ENCODE assay signal across 24 cellular contexts in genomic region chr17:18326572-18326971, GRCh38.
DNase-seq lines count a peak whose midpoint lies in the region; ATAC-seq lines count a peak whose summit lies in the region.
"Had no signal": no experiment of that assay in that cellular context is flagged by ENCODE, and none has a peak within 500 bp of the region (broad histone marks: within the 10 kb centered on the region; RNA-seq: fewer than 3 reads in every experiment).

No MANE protein-coding gene starts in this region.

- H3K4me1 Mint-ChIP-seq in T-helper 2 cell treated with Interferon-gamma antibody and Interleukin-4, amounts not matched to agents 5 μg/mL and 100 μg/mL, for 36 hours (ENCODE audit: low read depth): no peaks in the 10 kb centered on the region
- H3K4me1 Mint-ChIP-seq in stimulated activated naive CD8-positive, alpha-beta T cell treated with anti-CD3 and anti-CD28 coated beads, Interleukin-15, Interleukin-2, amounts not matched to agents 100 ng/mL and 50 ng/mL, for 24 hours (ENCODE audit: low read depth): peaks cover 18% of the 10 kb centered on the region
- H3K4me1 Mint-ChIP-seq in stimulated activated naive CD8-positive, alpha-beta T cell treated with anti-CD3 and anti-CD28 coated beads, Interleukin-15, amount 100 ng/mL, for 72 hours: peaks cover 36% of the 10 kb centered on the region
- peaks cover 51% of the 10 kb centered on the region for H3K4me1 Mint-ChIP-seq in dendritic cell treated with granulocyte-macrophage colony-stimulating factor and Interleukin-4, amounts not matched to agents 40 ng/mL and 50 ng/mL, for 4 days (ENCODE audit: low read depth)
- H3K4me1 Mint-ChIP-seq in stimulated activated naive B cell treated with anti-CD40 and anti-IgM and Interleukin-4, amounts not matched to agents 10 μg/mL and 1 μg/mL and 100 μg/mL, for 72 hours: peaks cover 29 to 49% of the 10 kb centered on the region in 2 donors

- intact Hi-C loops in dendritic cell treated with granulocyte-macrophage colony-stimulating factor and Interleukin-4, amounts not matched to agents 40 ng/mL and 50 ng/mL, for 4 days (cut with micrococcal nuclease): no loop called here

- H3K9me3 Mint-ChIP-seq in T-helper 2 cell treated with Interferon-gamma antibody and Interleukin-4, amounts not matched to agents 5 μg/mL and 100 μg/mL, for 36 hours: no peaks in the 10 kb centered on the region
- no peaks in the 10 kb centered on the region for H3K9me3 Mint-ChIP-seq in stimulated activated naive CD8-positive, alpha-beta T cell treated with anti-CD3 and anti-CD28 coated beads, Interleukin-15, Interleukin-2, amounts not matched to agents 100 ng/mL and 50 ng/mL, for 24 hours
- no peaks in the 10 kb centered on the region for H3K9me3 Mint-ChIP-seq in stimulated activated naive CD8-positive, alpha-beta T cell treated with anti-CD3 and anti-CD28 coated beads, Interleukin-15, amount 100 ng/mL, for 72 hours
- H3K9me3 Mint-ChIP-seq in dendritic cell treated with granulocyte-macrophage colony-stimulating factor and Interleukin-4, amounts not matched to agents 40 ng/mL and 50 ng/mL, for 4 days: no peaks in the 10 kb centered on the region
- peaks cover 0 to 2% of the 10 kb centered on the region in 2 donors for H3K9me3 Mint-ChIP-seq in stimulated activated naive B cell treated with anti-CD40 and anti-IgM and Interleukin-4, amounts not matched to agents 10 μg/mL and 1 μg/mL and 100 μg/mL, for 72 hours
- H3K9me3 Mint-ChIP-seq: activated B cell treated with CpG ODN at 0.5 μM for 24 hours, T-cell had no signal

- H3K27me3 Mint-ChIP-seq in T-helper 2 cell treated with Interferon-gamma antibody and Interleukin-4, amounts not matched to agents 5 μg/mL and 100 μg/mL, for 36 hours (ENCODE audit: low read depth): no peaks in the 10 kb centered on the region
- H3K27me3 Mint-ChIP-seq in stimulated activated naive CD8-positive, alpha-beta T cell treated with anti-CD3 and anti-CD28 coated beads, Interleukin-15, Interleukin-2, amounts not matched to agents 100 ng/mL and 50 ng/mL, for 24 hours: no peaks in the 10 kb centered on the region
- H3K27me3 Mint-ChIP-seq in stimulated activated naive CD8-positive, alpha-beta T cell treated with anti-CD3 and anti-CD28 coated beads, Interleukin-15, amount 100 ng/mL, for 72 hours: no peaks in the 10 kb centered on the region
- no peaks in the 10 kb centered on the region for H3K27me3 Mint-ChIP-seq in dendritic cell treated with granulocyte-macrophage colony-stimulating factor and Interleukin-4, amounts not matched to agents 40 ng/mL and 50 ng/mL, for 4 days
- H3K27me3 Mint-ChIP-seq in stimulated activated naive B cell treated with anti-CD40 and anti-IgM and Interleukin-4, amounts not matched to agents 10 μg/mL and 1 μg/mL and 100 μg/mL, for 72 hours: no peaks in the 10 kb centered on the region
- H3K27me3 Mint-ChIP-seq: activated B cell treated with CpG ODN at 0.5 μM for 24 hours, T-cell had no signal

- DNase-seq in T-helper 2 cell treated with Interferon-gamma antibody and Interleukin-4, amounts not matched to agents 5 μg/mL and 100 μg/mL, for 36 hours (ENCODE audit: low spot score): no peak
- DNase-seq in T-helper 2 cell: no peak
- no peak for DNase-seq in stimulated activated naive CD8-positive, alpha-beta T cell treated with anti-CD3 and anti-CD28 coated beads, Interleukin-15, amount 100 ng/mL, for 72 hours
- no peak for DNase-seq in stimulated activated naive B cell treated with anti-CD40 and anti-IgM and Interleukin-4, amounts not matched to agents 10 μg/mL and 1 μg/mL and 100 μg/mL, for 72 hours
- no peak for DNase-seq in activated gamma-delta T cell treated with Interleukin-2 at 50 U/mL for 16 hours
- DNase-seq: activated B cell treated with CpG ODN at 0.5 μM for 24 hours; activated CD4-positive, alpha-beta T cell treated with anti-CD3 and anti-CD28 coated beads, Interleukin-2, amount 50 U/mL, for 48 hours; C1 segment of cervical spinal cord; Calu3; colonic mucosa; DMS79; effector CD8-positive, alpha-beta T cell; HCEC 1CT; hypothalamus; left cardiac atrium; mammary epithelial cell; pancreas; retina; small intestine; stomach; T-cell had no signal

- peaks cover 41% of the 10 kb centered on the region for H3K36me3 Mint-ChIP-seq in T-helper 2 cell treated with Interferon-gamma antibody and Interleukin-4, amounts not matched to agents 5 μg/mL and 100 μg/mL, for 36 hours (ENCODE audit: low read depth)
- peaks cover 26% of the 10 kb centered on the region for H3K36me3 Mint-ChIP-seq in stimulated activated naive CD8-positive, alpha-beta T cell treated with anti-CD3 and anti-CD28 coated beads, Interleukin-15, Interleukin-2, amounts not matched to agents 100 ng/mL and 50 ng/mL, for 24 hours (ENCODE audit: low read depth)
- H3K36me3 Mint-ChIP-seq in dendritic cell treated with granulocyte-macrophage colony-stimulating factor and Interleukin-4, amounts not matched to agents 40 ng/mL and 50 ng/mL, for 4 days (ENCODE audit: low read depth): peaks cover 99% of the 10 kb centered on the region
- peaks cover 45 to 55% of the 10 kb centered on the region in 2 donors for H3K36me3 Mint-ChIP-seq in stimulated activated naive B cell treated with anti-CD40 and anti-IgM and Interleukin-4, amounts not matched to agents 10 μg/mL and 1 μg/mL and 100 μg/mL, for 72 hours

- H3K27ac Mint-ChIP-seq in T-helper 2 cell treated with Interferon-gamma antibody and Interleukin-4, amounts not matched to agents 5 μg/mL and 100 μg/mL, for 36 hours: peak overlapping the region; percentile 3
- H3K27ac Mint-ChIP-seq in stimulated activated naive CD8-positive, alpha-beta T cell treated with anti-CD3 and anti-CD28 coated beads, Interleukin-15, Interleukin-2, amounts not matched to agents 100 ng/mL and 50 ng/mL, for 24 hours: peak overlapping the region; percentile 49
- H3K27ac Mint-ChIP-seq in stimulated activated naive CD8-positive, alpha-beta T cell treated with anti-CD3 and anti-CD28 coated beads, Interleukin-15, amount 100 ng/mL, for 72 hours: peak overlapping the region in 1 of 2 donors; percentile 88
- H3K27ac Mint-ChIP-seq in dendritic cell treated with granulocyte-macrophage colony-stimulating factor and Interleukin-4, amounts not matched to agents 40 ng/mL and 50 ng/mL, for 4 days: peak overlapping the region; percentile 33
- peak overlapping the region; percentile 71 for H3K27ac Mint-ChIP-seq in stimulated activated naive B cell treated with anti-CD40 and anti-IgM and Interleukin-4, amounts not matched to agents 10 μg/mL and 1 μg/mL and 100 μg/mL, for 72 hours
- H3K27ac Mint-ChIP-seq: T-cell had no signal

- no peak for ATAC-seq in stimulated activated naive CD8-positive, alpha-beta T cell treated with anti-CD3 and anti-CD28 coated beads, Interleukin-15, amount 100 ng/mL, for 72 hours
- no peak for ATAC-seq in stimulated activated naive B cell treated with anti-CD40 and anti-IgM and Interleukin-4, amounts not matched to agents 10 μg/mL and 1 μg/mL and 100 μg/mL, for 72 hours (replicated peaks)
- ATAC-seq in HG03442 (IDR thresholded peaks at IDR 0.05; ENCODE audit: unreplicated experiment): no peak
- ATAC-seq: left cardiac atrium, pancreas, T-cell had no signal

- no peak overlapping the region for H3K4me3 Mint-ChIP-seq in T-helper 2 cell treated with Interferon-gamma antibody and Interleukin-4, amounts not matched to agents 5 μg/mL and 100 μg/mL, for 36 hours
- no peak overlapping the region for H3K4me3 Mint-ChIP-seq in stimulated activated naive CD8-positive, alpha-beta T cell treated with anti-CD3 and anti-CD28 coated beads, Interleukin-15, Interleukin-2, amounts not matched to agents 100 ng/mL and 50 ng/mL, for 24 hours
- no peak overlapping the region for H3K4me3 Mint-ChIP-seq in stimulated activated naive CD8-positive, alpha-beta T cell treated with anti-CD3 and anti-CD28 coated beads, Interleukin-15, amount 100 ng/mL, for 72 hours
- H3K4me3 Mint-ChIP-seq in dendritic cell treated with granulocyte-macrophage colony-stimulating factor and Interleukin-4, amounts not matched to agents 40 ng/mL and 50 ng/mL, for 4 days: no peak overlapping the region
- H3K4me3 Mint-ChIP-seq in stimulated activated naive B cell treated with anti-CD40 and anti-IgM and Interleukin-4, amounts not matched to agents 10 μg/mL and 1 μg/mL and 100 μg/mL, for 72 hours: peak overlapping the region in 1 of 2 donors; percentile 46
- H3K4me3 Mint-ChIP-seq: activated B cell treated with CpG ODN at 0.5 μM for 24 hours, T-cell had no signal
